ENCODE assay signal across 24 cellular contexts in the genomic region with DNA sequence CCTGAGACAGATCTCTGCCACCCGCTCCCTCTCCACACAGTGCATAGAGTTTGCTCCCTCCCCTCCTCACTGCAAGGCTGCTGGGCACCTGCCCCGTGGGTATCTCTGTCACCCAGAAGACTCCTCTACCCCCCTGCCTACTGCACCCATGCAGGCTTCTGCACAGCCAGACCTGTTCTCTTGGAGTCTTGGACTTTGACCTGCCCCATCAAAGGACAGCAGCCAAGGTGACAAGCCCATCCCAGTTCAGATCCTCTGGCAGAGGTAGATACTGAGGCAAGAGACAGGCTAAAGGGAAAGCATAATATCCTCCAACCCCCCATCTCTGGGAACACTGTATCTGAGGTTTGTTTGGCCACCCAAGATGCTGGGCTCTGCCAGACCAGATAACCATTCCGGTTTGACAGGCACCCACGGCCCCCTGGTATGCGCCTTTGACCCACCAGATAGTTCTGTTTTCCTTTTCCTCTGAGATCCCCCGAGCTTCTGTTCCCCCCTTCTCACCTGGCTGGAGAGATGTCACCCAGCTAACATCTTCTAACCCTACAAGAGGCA.
"Had no signal": no experiment of that assay in that cellular context is flagged by ENCODE, and none has a peak within 500 bp of the region (broad histone marks: within the 10 kb centered on the region; RNA-seq: fewer than 3 reads in every experiment).

No MANE protein-coding gene starts in this region.

- DNase-seq: activated B cell treated with CpG ODN at 0.5 μM for 24 hours; activated CD4-positive, alpha-beta T cell treated with anti-CD3 and anti-CD28 coated beads for 1 hour; activated CD4-positive, alpha-beta T cell treated with anti-CD3 and anti-CD28 coated beads, Interleukin-2, amount 10 ng/mL, durations not matched to agents 24 days and 14 days; activated CD4-positive, alpha-beta T cell treated with anti-CD3 and anti-CD28 coated beads, Interleukin-2, amount 50 U/mL, for 48 hours; activated CD8-positive, alpha-beta memory T cell treated with anti-CD3 and anti-CD28 coated beads, Interleukin-2, amount 10 ng/mL, durations not matched to agents 7 days and 5 days; activated gamma-delta T cell; activated naive CD4-positive, alpha-beta T cell treated with anti-CD3 and anti-CD28 coated beads for 36 hours; activated T-cell treated with anti-CD3 and anti-CD28 coated beads, Interleukin-2, amount 50 U/mL, for 24 hours; cerebellar nuclear complex; NCI-H1092; NCI-H1417; NCI-H1930; NCI-H2171; NCI-H226; NCI-H526 treated with DMSO at 0.1 percent for 48 hours; NCI-H82; SIG-M5; T-cell; T-helper 2 cell; T1000 had no signal

- H3K4me3 ChIP-seq: SK-N-MC had no signal

- H3K27me3 Mint-ChIP-seq: activated CD4-positive, alpha-beta T cell treated with anti-CD3 and anti-CD28 coated beads, Interleukin-2, amount 10 ng/mL, durations not matched to agents 24 days and 14 days; activated CD8-positive, alpha-beta memory T cell treated with anti-CD3 and anti-CD28 coated beads, Interleukin-2, amount 10 ng/mL, durations not matched to agents 7 days and 5 days; activated T-cell treated with anti-CD3 and anti-CD28 coated beads, Interleukin-2, amount 50 U/mL, for 24 hours had no signal

- H3K36me3 Mint-ChIP-seq: activated CD8-positive, alpha-beta memory T cell treated with anti-CD3 and anti-CD28 coated beads, Interleukin-2, amount 10 ng/mL, durations not matched to agents 7 days and 5 days; activated naive CD8-positive, alpha-beta T cell; T-cell had no signal

- H3K4me3 Mint-ChIP-seq: activated B cell treated with CpG ODN at 0.5 μM for 24 hours; activated CD4-positive, alpha-beta T cell treated with anti-CD3 and anti-CD28 coated beads, Interleukin-2, amount 10 ng/mL, durations not matched to agents 24 days and 14 days; activated CD8-positive, alpha-beta memory T cell treated with anti-CD3 and anti-CD28 coated beads, Interleukin-2, amount 10 ng/mL, durations not matched to agents 7 days and 5 days; activated naive CD4-positive, alpha-beta T cell treated with anti-CD3 and anti-CD28 coated beads for 36 hours; activated naive CD8-positive, alpha-beta T cell; activated T-cell treated with anti-CD3 and anti-CD28 coated beads, Interleukin-2, amount 50 U/mL, for 24 hours; activated T-helper 1 cell treated with anti-CD3 and anti-CD28 coated beads, Interleukin-12 subunit alpha, Interleukin-12 subunit beta, Interleukin-2, Interleukin-4 antibody, amounts not matched to agents 30 ng/mL and 10 ng/mL and 1 ng/mL, durations not matched to agents 14 hours and 24 hours and 36 hours; T-cell had no signal

- H3K27ac ChIP-seq: SK-N-MC had no signal

- H3K27ac Mint-ChIP-seq: activated B cell treated with CpG ODN at 0.5 μM for 24 hours; activated CD4-positive, alpha-beta T cell treated with anti-CD3 and anti-CD28 coated beads, Interleukin-2, amount 10 ng/mL, durations not matched to agents 24 days and 14 days; activated CD8-positive, alpha-beta memory T cell treated with anti-CD3 and anti-CD28 coated beads, Interleukin-2, amount 10 ng/mL, durations not matched to agents 7 days and 5 days; activated naive CD4-positive, alpha-beta T cell treated with anti-CD3 and anti-CD28 coated beads for 36 hours; activated naive CD8-positive, alpha-beta T cell; activated T-cell treated with anti-CD3 and anti-CD28 coated beads, Interleukin-2, amount 50 U/mL, for 24 hours; activated T-helper 1 cell treated with anti-CD3 and anti-CD28 coated beads, Interleukin-12 subunit alpha, Interleukin-12 subunit beta, Interleukin-2, Interleukin-4 antibody, amounts not matched to agents 30 ng/mL and 10 ng/mL and 1 ng/mL, durations not matched to agents 14 hours and 24 hours and 36 hours; T-cell had no signal

- FAIRE-seq: TTC549 had no signal

- H3K9me3 Mint-ChIP-seq: activated CD4-positive, alpha-beta T cell treated with anti-CD3 and anti-CD28 coated beads, Interleukin-2, amount 10 ng/mL, durations not matched to agents 24 days and 14 days; activated T-helper 1 cell treated with anti-CD3 and anti-CD28 coated beads, Interleukin-12 subunit alpha, Interleukin-12 subunit beta, Interleukin-2, Interleukin-4 antibody, amounts not matched to agents 30 ng/mL and 10 ng/mL and 1 ng/mL, durations not matched to agents 14 hours and 24 hours and 36 hours had no signal

- H3K4me1 Mint-ChIP-seq: activated B cell treated with CpG ODN at 0.5 μM for 24 hours; activated CD4-positive, alpha-beta T cell treated with anti-CD3 and anti-CD28 coated beads, Interleukin-2, amount 10 ng/mL, durations not matched to agents 24 days and 14 days; activated CD8-positive, alpha-beta memory T cell treated with anti-CD3 and anti-CD28 coated beads, Interleukin-2, amount 10 ng/mL, durations not matched to agents 7 days and 5 days; T-cell had no signal
